In the genomic region with DNA sequence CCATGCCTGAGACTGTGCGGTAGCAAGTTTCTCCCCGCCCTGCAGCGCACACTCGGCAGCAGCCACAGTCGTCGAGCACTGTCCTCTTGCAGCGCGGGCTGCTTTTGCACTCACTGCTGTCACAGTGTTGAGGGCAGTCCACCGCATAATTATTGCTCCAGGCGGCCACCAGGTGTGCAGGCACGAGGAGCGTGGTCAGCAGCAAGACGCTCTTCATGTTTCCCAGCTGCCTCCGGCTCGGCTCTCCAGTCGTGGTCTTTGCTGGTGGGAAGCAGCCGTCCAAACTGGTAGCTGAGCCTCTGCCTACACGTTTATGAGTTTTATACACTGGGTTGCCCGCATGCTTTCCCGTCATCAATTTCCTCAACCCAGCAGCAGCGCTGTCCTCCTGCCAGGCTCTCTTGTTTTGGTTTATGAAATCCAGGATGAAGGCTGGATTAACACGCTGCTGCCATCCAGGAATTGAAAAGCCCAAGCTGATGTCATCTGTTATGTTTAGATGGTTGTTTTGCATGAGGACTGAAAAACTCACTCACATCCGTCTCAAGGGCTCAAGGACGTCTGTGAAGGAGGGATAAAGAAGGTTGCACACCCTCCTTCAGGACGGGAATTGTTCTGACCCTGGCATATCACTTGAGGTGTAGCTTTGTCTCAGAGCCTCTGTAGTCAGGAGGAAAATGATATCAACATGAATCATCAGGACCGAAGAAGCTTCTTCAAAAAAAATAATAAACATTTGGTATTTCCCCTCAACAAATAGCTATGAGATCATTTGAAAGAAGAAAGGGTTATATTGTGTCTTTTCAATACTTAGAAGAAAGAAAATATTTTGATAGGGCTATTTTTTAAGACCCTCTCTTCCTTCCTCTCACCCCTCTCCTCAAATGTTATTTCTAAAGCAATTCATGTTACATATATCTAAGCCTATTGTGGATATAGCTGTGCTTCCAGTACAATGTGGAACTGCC, we compare ENCODE assay signal across 8 cellular contexts. TPM values are rescaled to one million over a fixed set of nuclear protein-coding genes. Genes with fewer than 3 reads are reported as not detected.
DNase-seq lines count a peak whose midpoint lies in the region; ATAC-seq and FAIRE-seq lines count a peak whose summit lies in the region.

TSS of gene ESM1 (minus strand) at position 293 of the 968 bp plus-strand sequence. CDS start at position 217, 76 bp downstream.

- peaks cover 27 to 59% (median 40%) of the 10 kb centered on the region in 4 donors for H3K4me1 Mint-ChIP-seq in CD4-positive, CD25-positive, alpha-beta regulatory T cell
- peaks cover 68% of the 10 kb centered on the region for H3K4me1 Mint-ChIP-seq in central memory CD8-positive, alpha-beta T cell
- peaks cover 18 to 65% (median 54%) of the 10 kb centered on the region in 7 donors for H3K4me1 Mint-ChIP-seq in naive thymus-derived CD4-positive, alpha-beta T cell

- H3K4me3 ChIP-seq in CD4-positive, CD25-positive, alpha-beta regulatory T cell (ENCODE audit: low read depth, low read length): no peak within 1 kb of the TSS
- H3K4me3 ChIP-seq in naive thymus-derived CD4-positive, alpha-beta T cell (ENCODE audit: low read length): no peak within 1 kb of the TSS

- no peaks in the 10 kb centered on the region for H3K9me3 ChIP-seq in CD4-positive, CD25-positive, alpha-beta regulatory T cell (ENCODE audit: control insufficient read depth in 2 of 2, low read length in 2 of 2)
- no peaks in the 10 kb centered on the region for H3K9me3 ChIP-seq in naive thymus-derived CD4-positive, alpha-beta T cell (ENCODE audit: control insufficient read depth in 2 of 3, low read length in 3 of 3)

- H3K27me3 Mint-ChIP-seq in CD4-positive, CD25-positive, alpha-beta regulatory T cell: peaks cover 12% of the 10 kb centered on the region
- no peaks in the 10 kb centered on the region for H3K27me3 Mint-ChIP-seq in central memory CD8-positive, alpha-beta T cell
- peaks cover 0 to 36% (median 4%) of the 10 kb centered on the region in 5 donors for H3K27me3 Mint-ChIP-seq in naive thymus-derived CD4-positive, alpha-beta T cell

- H3K27me3 ChIP-seq in CD4-positive, CD25-positive, alpha-beta regulatory T cell (ENCODE audit: control insufficient read depth, insufficient read depth, low read length): no peaks in the 10 kb centered on the region
- no peaks in the 10 kb centered on the region for H3K27me3 ChIP-seq in naive thymus-derived CD4-positive, alpha-beta T cell (ENCODE audit: control insufficient read depth in 2 of 2, insufficient read depth in 2 of 2, low read length in 2 of 2)

- POLR2A ChIA-PET in naive thymus-derived CD4-positive, alpha-beta T cell (lab: Charles Lee): interaction anchor here (0.6 kb wide), 1 partner anchor 1834 kb away, joined by 3 read pairs; no protein-coding TSS in a partner anchor

- FAIRE-seq in HTR-8/SVneo (lab: Jason Lieb, UNC): peak; percentile 88

- H3K27ac ChIP-seq in CD4-positive, CD25-positive, alpha-beta regulatory T cell (ENCODE audit: insufficient read depth, low read length, poor library complexity, severe bottlenecking): no peak within 1 kb of the TSS
- no peak within 1 kb of the TSS for H3K27ac ChIP-seq in naive thymus-derived CD4-positive, alpha-beta T cell (ENCODE audit: low read depth, low read length)

- H3K36me3 Mint-ChIP-seq in CD4-positive, CD25-positive, alpha-beta regulatory T cell: no peaks in the 10 kb centered on the region
- H3K36me3 Mint-ChIP-seq in central memory CD8-positive, alpha-beta T cell (ENCODE audit: insufficient read depth): peaks cover 3% of the 10 kb centered on the region
- peaks cover 0 to 18% (median 0%) of the 10 kb centered on the region in 5 donors for H3K36me3 Mint-ChIP-seq in naive thymus-derived CD4-positive, alpha-beta T cell

- peak within 1 kb of the TSS in 3 of 4 donors; percentile 39 to 80 (median 65) for H3K4me3 Mint-ChIP-seq in CD4-positive, CD25-positive, alpha-beta regulatory T cell
- H3K4me3 Mint-ChIP-seq in central memory CD8-positive, alpha-beta T cell: peak within 1 kb of the TSS; percentile 25
- peak within 1 kb of the TSS; percentile 11 to 68 (median 47) for H3K4me3 Mint-ChIP-seq in naive thymus-derived CD4-positive, alpha-beta T cell

- no peaks in the 10 kb centered on the region for H3K36me3 ChIP-seq in CD4-positive, CD25-positive, alpha-beta regulatory T cell (ENCODE audit: control insufficient read depth, insufficient read depth, low read length)
- H3K36me3 ChIP-seq in naive thymus-derived CD4-positive, alpha-beta T cell (ENCODE audit: control insufficient read depth in 2 of 3, insufficient read depth in 3 of 3, low read length in 3 of 3): no peaks in the 10 kb centered on the region

- H3K4me1 ChIP-seq in CD4-positive, CD25-positive, alpha-beta regulatory T cell (ENCODE audit: control insufficient read depth, insufficient read depth, low read length, poor library complexity, severe bottlenecking): peaks cover 18% of the 10 kb centered on the region
- H3K4me1 ChIP-seq in naive thymus-derived CD4-positive, alpha-beta T cell (ENCODE audit: control insufficient read depth in 2 of 2, insufficient read depth in 2 of 2, low read length in 2 of 2): peaks cover 15 to 37% of the 10 kb centered on the region in 2 donors

- intact Hi-C loops in naive thymus-derived CD4-positive, alpha-beta T cell (cut with micrococcal nuclease): loop anchor here (5.0 kb wide), 2 partner anchors 33 to 117 kb away; partner anchors contain the start of gene GZMA (in 1 of the 2)

- H3K27ac Mint-ChIP-seq in CD4-positive, CD25-positive, alpha-beta regulatory T cell: no peak within 1 kb of the TSS
- H3K27ac Mint-ChIP-seq in central memory CD8-positive, alpha-beta T cell (ENCODE audit: low read depth): no peak within 1 kb of the TSS
- H3K27ac Mint-ChIP-seq in naive thymus-derived CD4-positive, alpha-beta T cell: peak within 1 kb of the TSS in 2 of 9 donors; percentile 52 to 77

- H3K9me3 Mint-ChIP-seq in CD4-positive, CD25-positive, alpha-beta regulatory T cell: peaks cover 0 to 1% (median 0%) of the 10 kb centered on the region in 7 donors
- no peaks in the 10 kb centered on the region for H3K9me3 Mint-ChIP-seq in central memory CD8-positive, alpha-beta T cell
- peaks cover 0 to 5% (median 0%) of the 10 kb centered on the region in 11 donors for H3K9me3 Mint-ChIP-seq in naive thymus-derived CD4-positive, alpha-beta T cell

- ATAC-seq in CD4-positive, CD25-positive, alpha-beta regulatory T cell (ENCODE audit: low read depth in 2 of 2): no peak
- no peak for ATAC-seq in central memory CD8-positive, alpha-beta T cell (replicated peaks; ENCODE audit: extremely low read depth, poor library complexity, severe bottlenecking)
- peak; percentile 36 for ATAC-seq in naive thymus-derived CD4-positive, alpha-beta T cell
- ATAC-seq in GM21390 (IDR thresholded peaks at IDR 0.05; ENCODE audit: unreplicated experiment) (no peak), HG02642 (IDR thresholded peaks at IDR 0.05; ENCODE audit: poor library complexity, unreplicated experiment) (no peak)
- ATAC-seq in activated CD4-positive, CD25-positive, alpha-beta regulatory T cell treated with anti-CD3 and anti-CD28 coated beads, Interleukin-2, amount 50 U/mL, for 24 hours: no peak

- CTCF ChIA-PET in naive thymus-derived CD4-positive, alpha-beta T cell (lab: Charles Lee): interaction anchor here (1.5 kb wide), 1 partner anchor 41 kb away, joined by 6 read pairs; no protein-coding TSS in a partner anchor

- DNase-seq in CD4-positive, CD25-positive, alpha-beta regulatory T cell: no peak
- DNase-seq in HTR-8/SVneo (ENCODE audit: insufficient read length, low spot score): peak; percentile 34
- no peak for DNase-seq in central memory CD8-positive, alpha-beta T cell (ENCODE audit: low spot score in 2 of 2)
- DNase-seq in naive thymus-derived CD4-positive, alpha-beta T cell: peak in 1 of 9 donors; percentile 5
- no peak for DNase-seq in activated effector memory CD4-positive, alpha-beta T cell treated with Interleukin-2 at 50 U/mL for 16 hours

RNA-seq across cellular contexts. Expression of gene ESM1, which starts in this region (rescaled TPM):
- total RNA-seq in CD4-positive, CD25-positive, alpha-beta regulatory T cell: 0.42 TPM
- under 1 TPM in 3 of 4 donors, not detected in 1; 0.25 to 0.68 (median 0.40) TPM for polyA plus RNA-seq in CD4-positive, CD25-positive, alpha-beta regulatory T cell
- total RNA-seq in naive thymus-derived CD4-positive, alpha-beta T cell: 1 to 10 TPM in 1 of 5 experiments, under 1 TPM in 1, not detected in 3; 0.39 to 1.2 TPM
- polyA plus RNA-seq in naive thymus-derived CD4-positive, alpha-beta T cell: not detected
